ENCODE assay signal across 8 cellular contexts in the genomic region with DNA sequence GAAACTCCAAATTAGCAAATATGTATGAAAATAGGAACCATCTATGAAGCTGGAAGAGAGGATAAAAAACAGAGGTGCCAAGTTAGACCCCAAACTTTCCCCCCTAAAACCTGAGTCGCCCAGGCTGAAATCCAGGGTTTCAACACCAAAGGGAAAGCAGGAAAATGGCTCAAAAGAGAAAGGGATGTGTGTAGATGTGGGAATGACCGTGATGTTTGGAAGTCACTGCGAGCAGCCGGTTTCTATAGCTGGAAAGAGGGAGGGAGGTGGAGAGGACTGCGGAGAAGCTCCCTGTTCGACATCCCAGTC. TPM values are rescaled to one million over a fixed set of nuclear protein-coding genes. Genes with fewer than 3 reads are reported as not detected.
DNase-seq lines count a peak whose midpoint lies in the region; ATAC-seq and TF ChIP-seq lines count a peak whose summit lies in the region.

No MANE protein-coding gene starts in this region.

- TF ChIP-seq CTCF in fibroblast of lung (conservative IDR thresholded peaks at IDR 0.05 in 1 of 2, IDR thresholded peaks at IDR 0.05 in 1 of 2; ENCODE audit: low read depth in 1 of 2, low read length in 2 of 2) (no peak), parathyroid adenoma (IDR thresholded peaks at IDR 0.05) (no peak)

- ATAC-seq in activated CD8-positive, alpha-beta memory T cell treated with anti-CD3 and anti-CD28 coated beads, Interleukin-2, amount 10 ng/mL, durations not matched to agents 7 days and 5 days: no peak
- no peak for ATAC-seq in GM18520 (IDR thresholded peaks at IDR 0.05; ENCODE audit: unreplicated experiment)

- H3K9me3 Mint-ChIP-seq in CD4-positive, alpha-beta memory T cell: peaks cover 0 to 1% (median 0%) of the 10 kb centered on the region in 8 donors
- H3K9me3 Mint-ChIP-seq in activated CD8-positive, alpha-beta memory T cell treated with anti-CD3 and anti-CD28 coated beads, Interleukin-2, amount 10 ng/mL, durations not matched to agents 7 days and 5 days (ENCODE audit: low read depth): no peaks in the 10 kb centered on the region

- H3K4me2 ChIP-seq in fibroblast of lung (ENCODE audit: extremely low read depth, insufficient read depth, low read length) (peak overlapping the region; percentile 81), parathyroid adenoma (ENCODE audit: low read length) (peak overlapping the region; percentile 86)

- DNase-seq in CD4-positive, alpha-beta memory T cell: no peak
- peak; percentile 30 for DNase-seq in RPMI7951 (ENCODE audit: low read depth)
- no peak for DNase-seq in fibroblast of lung (ENCODE audit: low read depth in 2 of 2)
- DNase-seq in iPS-NIHi7 (ENCODE audit: extremely low spot score): no peak
- DNase-seq in activated CD8-positive, alpha-beta memory T cell treated with anti-CD3 and anti-CD28 coated beads, Interleukin-2, amount 10 ng/mL, durations not matched to agents 7 days and 5 days: no peak
- no peak for DNase-seq in occipital lobe (lab: John Stamatoyannopoulos, UW)

- intact Hi-C loops in CD4-positive, alpha-beta memory T cell (cut with micrococcal nuclease): no loop called here

- H3K27ac Mint-ChIP-seq in CD4-positive, alpha-beta memory T cell: peak overlapping the region in 2 of 7 donors; percentile 36 to 66
- no peak overlapping the region for H3K27ac Mint-ChIP-seq in activated CD8-positive, alpha-beta memory T cell treated with anti-CD3 and anti-CD28 coated beads, Interleukin-2, amount 10 ng/mL, durations not matched to agents 7 days and 5 days

- POLR2A ChIA-PET in CD4-positive, alpha-beta memory T cell (lab: Charles Lee; ENCODE audit: partially characterized antibody): interaction anchor here (0.8 to 2.0 kb wide), 2 partner anchors 8 to 36 kb away, joined by 4 to 7 read pairs; partner anchors contain the start of gene HSD17B8

- H3K27ac ChIP-seq in CD4-positive, alpha-beta memory T cell (ENCODE audit: low read depth, low read length): no peak overlapping the region
- H3K27ac ChIP-seq in fibroblast of lung (ENCODE audit: insufficient read depth, low read length) (no peak overlapping the region), parathyroid adenoma (peak overlapping the region; percentile 25)

- no peaks in the 10 kb centered on the region for H3K9me3 ChIP-seq in CD4-positive, alpha-beta memory T cell (ENCODE audit: control insufficient read depth in 1 of 2, low read length in 2 of 2)
- H3K9me3 ChIP-seq in fibroblast of lung (ENCODE audit: control insufficient read depth, insufficient read depth, low read depth, low read length) (no peaks in the 10 kb centered on the region), parathyroid adenoma (ENCODE audit: control insufficient read depth, low read length) (no peaks in the 10 kb centered on the region)

- CTCF ChIA-PET in CD4-positive, alpha-beta memory T cell (lab: Charles Lee; ENCODE audit: partially characterized antibody): no interaction called here
- CTCF ChIA-PET in activated CD8-positive, alpha-beta memory T cell treated with anti-CD3 and anti-CD28 coated beads, Interleukin-2, amount 10 ng/mL, durations not matched to agents 7 days and 5 days (lab: Charles Lee): no interaction called here

- peak overlapping the region; percentile 36 for H3K9ac ChIP-seq in fibroblast of lung (ENCODE audit: insufficient read depth, low read length)
- H3K9ac ChIP-seq in parathyroid adenoma: no peak overlapping the region

- H2AFZ ChIP-seq in fibroblast of lung (ENCODE audit: low read length): no peak overlapping the region
- H2AFZ ChIP-seq in parathyroid adenoma: peak overlapping the region; percentile 71

- H3K27me3 Mint-ChIP-seq in CD4-positive, alpha-beta memory T cell: peaks cover 9 to 31% of the 10 kb centered on the region in 2 donors
- H3K27me3 Mint-ChIP-seq in activated CD8-positive, alpha-beta memory T cell treated with anti-CD3 and anti-CD28 coated beads, Interleukin-2, amount 10 ng/mL, durations not matched to agents 7 days and 5 days: peaks cover 33% of the 10 kb centered on the region

- H3K27me3 ChIP-seq in CD4-positive, alpha-beta memory T cell (ENCODE audit: insufficient read depth, low read length): peaks cover 4% of the 10 kb centered on the region
- H3K27me3 ChIP-seq in fibroblast of lung (ENCODE audit: control insufficient read depth, insufficient read depth, low read length): peaks cover 7% of the 10 kb centered on the region
- no peaks in the 10 kb centered on the region for H3K27me3 ChIP-seq in parathyroid adenoma (ENCODE audit: control insufficient read depth, insufficient read depth, low read length)

- peaks cover 27 to 30% of the 10 kb centered on the region in 2 donors for H3K36me3 Mint-ChIP-seq in CD4-positive, alpha-beta memory T cell
- peaks cover 18% of the 10 kb centered on the region for H3K36me3 Mint-ChIP-seq in activated CD8-positive, alpha-beta memory T cell treated with anti-CD3 and anti-CD28 coated beads, Interleukin-2, amount 10 ng/mL, durations not matched to agents 7 days and 5 days

- peaks cover 10% of the 10 kb centered on the region for H3K36me3 ChIP-seq in CD4-positive, alpha-beta memory T cell (ENCODE audit: insufficient read depth, low read length)
- peaks cover 11% of the 10 kb centered on the region for H3K36me3 ChIP-seq in fibroblast of lung (ENCODE audit: control insufficient read depth, insufficient read depth, low read length)
- H3K36me3 ChIP-seq in parathyroid adenoma (ENCODE audit: control insufficient read depth, insufficient read depth, low read length): no peaks in the 10 kb centered on the region

- no peaks in the 10 kb centered on the region for H3K79me2 ChIP-seq in fibroblast of lung (ENCODE audit: control insufficient read depth, insufficient read depth, low read length)
- H3K79me2 ChIP-seq in parathyroid adenoma: no peaks in the 10 kb centered on the region

- peak overlapping the region; percentile 27 to 71 (median 68) for H3K4me3 Mint-ChIP-seq in CD4-positive, alpha-beta memory T cell
- H3K4me3 Mint-ChIP-seq in activated CD8-positive, alpha-beta memory T cell treated with anti-CD3 and anti-CD28 coated beads, Interleukin-2, amount 10 ng/mL, durations not matched to agents 7 days and 5 days: no peak overlapping the region

- peaks cover 25% of the 10 kb centered on the region for H3K4me1 ChIP-seq in CD4-positive, alpha-beta memory T cell (ENCODE audit: insufficient read depth, low read length)
- peaks cover 5% of the 10 kb centered on the region for H3K4me1 ChIP-seq in fibroblast of lung (ENCODE audit: control insufficient read depth, extremely low read depth, insufficient read depth, low read length)
- H3K4me1 ChIP-seq in parathyroid adenoma: peaks cover 9% of the 10 kb centered on the region

- no peak overlapping the region for H3K4me3 ChIP-seq in CD4-positive, alpha-beta memory T cell (ENCODE audit: low read length in 2 of 2)
- peak overlapping the region; percentile 49 to 63 (median 57) for H3K4me3 ChIP-seq in fibroblast of lung (replicated peaks in 1 of 4; ENCODE audit: control extremely low read depth in 1 of 4, insufficient read depth in 1 of 4, low read depth in 3 of 4, low read length in 4 of 4)
- H3K4me3 ChIP-seq in parathyroid adenoma (ENCODE audit: low read depth, low read length): peak overlapping the region; percentile 43

- H4K20me1 ChIP-seq in fibroblast of lung (ENCODE audit: control insufficient read depth, extremely low read depth, insufficient read depth, low read length): no peaks in the 10 kb centered on the region

- H3K4me1 Mint-ChIP-seq in CD4-positive, alpha-beta memory T cell: peaks cover 19 to 41% (median 30%) of the 10 kb centered on the region in 4 donors
- peaks cover 28% of the 10 kb centered on the region for H3K4me1 Mint-ChIP-seq in activated CD8-positive, alpha-beta memory T cell treated with anti-CD3 and anti-CD28 coated beads, Interleukin-2, amount 10 ng/mL, durations not matched to agents 7 days and 5 days

RNA-seq across cellular contexts. Expression of gene RING1, which starts 4.5 kb away (rescaled TPM):
- total RNA-seq in CD4-positive, alpha-beta memory T cell: 10 to 100 TPM; 36.8 to 38.4 TPM
- polyA plus RNA-seq in CD4-positive, alpha-beta memory T cell: 1 to 10 TPM; 3.4 to 7.8 TPM
- total RNA-seq in RPMI7951 (2014; rRNA removed; shearing (Covaris generic)): 26.6 and 30.0 TPM in 2 replicates
- total RNA-seq in fibroblast of lung (30.6 and 33.1 TPM in 2 replicates), occipital lobe (20.6 TPM)
- polyA plus RNA-seq in fibroblast of lung: 24.7 and 27.3 TPM in 2 replicates
- 51.3 and 58.5 TPM in 2 replicates for polyA plus RNA-seq in fibroblast of lung (2012)
- polyA minus RNA-seq in fibroblast of lung (ENCODE audit: low replicate concordance): 45.7 and 60.7 TPM in 2 replicates
- 10 to 100 TPM; 32.6 to 37.8 TPM for total RNA-seq in activated CD8-positive, alpha-beta memory T cell treated with anti-CD3 and anti-CD28 coated beads, Interleukin-2, amount 10 ng/mL, durations not matched to agents 7 days and 5 days

RNA-seq across cellular contexts. Expression of gene HSD17B8, which starts 8.4 kb away (rescaled TPM):
- 10 to 100 TPM; 20.2 to 22.3 TPM for total RNA-seq in CD4-positive, alpha-beta memory T cell
- polyA plus RNA-seq in CD4-positive, alpha-beta memory T cell: 10 to 100 TPM; 57.4 to 77.3 TPM
- 3.2 and 3.4 TPM in 2 replicates for total RNA-seq in RPMI7951 (2014; rRNA removed; shearing (Covaris generic))
- total RNA-seq in fibroblast of lung (11.0 and 11.4 TPM in 2 replicates), occipital lobe (4.5 TPM)
- polyA plus RNA-seq in fibroblast of lung: 4.9 and 5.9 TPM in 2 replicates
- polyA plus RNA-seq in fibroblast of lung (2012): 3.7 and 5.2 TPM in 2 replicates
- 3.2 TPM in 1 of 2 replicates, not detected in the other for polyA minus RNA-seq in fibroblast of lung (ENCODE audit: low replicate concordance)
- total RNA-seq in activated CD8-positive, alpha-beta memory T cell treated with anti-CD3 and anti-CD28 coated beads, Interleukin-2, amount 10 ng/mL, durations not matched to agents 7 days and 5 days: 10 to 100 TPM; 18.6 to 20.9 TPM

RNA-seq across cellular contexts. Expression of gene SLC39A7, which starts 12.1 kb away (rescaled TPM):
- total RNA-seq in CD4-positive, alpha-beta memory T cell: 10 to 100 TPM; 40.8 to 40.9 TPM
- 10 to 100 TPM; 22.9 to 23.1 TPM for polyA plus RNA-seq in CD4-positive, alpha-beta memory T cell
- total RNA-seq in RPMI7951 (2014; rRNA removed; shearing (Covaris generic)): 58.0 and 77.2 TPM in 2 replicates
- total RNA-seq in fibroblast of lung (89.9 and 112 TPM in 2 replicates), occipital lobe (34.8 TPM)
- polyA plus RNA-seq in fibroblast of lung: 121 and 160 TPM in 2 replicates
- polyA plus RNA-seq in fibroblast of lung (2012): 192 and 237 TPM in 2 replicates
- 193 and 277 TPM in 2 replicates for polyA minus RNA-seq in fibroblast of lung (ENCODE audit: low replicate concordance)
- 10 to 100 TPM; 50.1 to 63.9 TPM for total RNA-seq in activated CD8-positive, alpha-beta memory T cell treated with anti-CD3 and anti-CD28 coated beads, Interleukin-2, amount 10 ng/mL, durations not matched to agents 7 days and 5 days

RNA-seq across cellular contexts. Expression of gene RXRB, which starts 12.3 kb away (rescaled TPM):
- total RNA-seq in CD4-positive, alpha-beta memory T cell: 10 to 100 TPM; 89.2 to 94.3 TPM
- polyA plus RNA-seq in CD4-positive, alpha-beta memory T cell: 10 to 100 TPM in 1 of 2 donors, 1 to 10 TPM in 1; 5.6 to 11.5 TPM
- total RNA-seq in RPMI7951 (2014; rRNA removed; shearing (Covaris generic)): 14.4 and 15.4 TPM in 2 replicates
- total RNA-seq in fibroblast of lung: 20.0 and 25.9 TPM in 2 replicates
- 33.1 and 34.0 TPM in 2 replicates for polyA plus RNA-seq in fibroblast of lung
- 28.7 and 29.7 TPM in 2 replicates for polyA plus RNA-seq in fibroblast of lung (2012)
- 44.5 and 46.2 TPM in 2 replicates for polyA minus RNA-seq in fibroblast of lung (ENCODE audit: low replicate concordance)
- total RNA-seq in activated CD8-positive, alpha-beta memory T cell treated with anti-CD3 and anti-CD28 coated beads, Interleukin-2, amount 10 ng/mL, durations not matched to agents 7 days and 5 days: 10 to 100 TPM; 36.0 to 38.9 TPM
- 22.6 TPM for total RNA-seq in occipital lobe

RNA-seq across cellular contexts. Expression of gene COL11A2, which starts 20.5 kb away (rescaled TPM):
- total RNA-seq in CD4-positive, alpha-beta memory T cell: 1 to 10 TPM; 1.2 to 1.6 TPM
- under 1 TPM; 0.40 to 0.49 TPM for polyA plus RNA-seq in CD4-positive, alpha-beta memory T cell
- 0.12 TPM in 1 of 2 replicates, not detected in the other for total RNA-seq in RPMI7951 (2014; rRNA removed; shearing (Covaris generic))
- total RNA-seq in fibroblast of lung: 0.17 and 0.26 TPM in 2 replicates
- polyA plus RNA-seq in fibroblast of lung: 0.06 and 0.17 TPM in 2 replicates
- 0.06 and 0.30 TPM in 2 replicates for polyA plus RNA-seq in fibroblast of lung (2012)
- not detected in 2 replicates for polyA minus RNA-seq in fibroblast of lung (ENCODE audit: low replicate concordance)
- total RNA-seq in activated CD8-positive, alpha-beta memory T cell treated with anti-CD3 and anti-CD28 coated beads, Interleukin-2, amount 10 ng/mL, durations not matched to agents 7 days and 5 days: under 1 TPM; 0.77 to 0.79 TPM
- 0.94 TPM for total RNA-seq in occipital lobe

Comparison
In these comparisons a context has a peak if more than half of its experiments do, and no peak if none do; other contexts are left out.
1. H3K4me3 ChIP-seq: peak in fibroblast of lung (4 of 4) and parathyroid adenoma (single experiment); none in CD4-positive, alpha-beta memory T cell (0 of 2).